Comparison of ENCODE assay signal across 9 cellular contexts in genomic region chr17:4857347-4857746, GRCh38. TPM values are rescaled to one million over a fixed set of nuclear protein-coding genes. Genes with fewer than 3 reads are reported as not detected.
DNase-seq lines count a peak whose midpoint lies in the region; ATAC-seq and TF ChIP-seq lines count a peak whose summit lies in the region.
"Not testable (repeated sequence)": the region's sequence is repeated elsewhere in the genome, so short reads cannot be mapped to it uniquely, and the experiment has no call there.
"Had no signal": no experiment of that assay in that cellular context is flagged by ENCODE, and none has a peak within 500 bp of the region (broad histone marks: within the 10 kb centered on the region; RNA-seq: fewer than 3 reads in every experiment).

No MANE protein-coding gene starts in this region.

- not testable (repeated sequence) for H3T11ph ChIP-seq in H9 (ENCODE audit: low read length)

- intact Hi-C loops in dendritic cell treated with granulocyte-macrophage colony-stimulating factor and Interleukin-4, amounts not matched to agents 40 ng/mL and 50 ng/mL, for 4 days (cut with micrococcal nuclease); left lung (cut with DNase I): not testable (repeated sequence)

- H3K9me3 ChIP-seq in H9 (ENCODE audit: control insufficient read depth, low read depth, low read length); gastroesophageal sphincter; left lung: not testable (repeated sequence)

- CTCF ChIA-PET in activated CD8-positive, alpha-beta memory T cell treated with anti-CD3 and anti-CD28 coated beads, Interleukin-2, amount 10 ng/mL, durations not matched to agents 7 days and 5 days (lab: Charles Lee), result interaction anchor here (1.8 kb wide), 1 partner anchor 17 kb away, joined by 5 read pairs; no protein-coding TSS in a partner anchor

- not testable (repeated sequence) for H4K8ac ChIP-seq in H9 (replicated peaks; ENCODE audit: insufficient read length, low read depth, low read length)

- H3K9ac ChIP-seq in H9 (ENCODE audit: extremely low read depth, insufficient read length, low read length), result not testable (repeated sequence)

- TF ChIP-seq EP300 in gastroesophageal sphincter (IDR thresholded peaks at IDR 0.05), result not testable (repeated sequence)

- H3K36me3 Mint-ChIP-seq in H9 (ENCODE audit: insufficient read depth in 1 of 3, low read depth in 3 of 3) (peaks cover 0 to 17% (median 5%) of the 10 kb centered on the region in 3 experiments; a peak in 5 of 7 replicates), neural crest cell (ENCODE audit: low read depth) (peaks cover 11% of the 10 kb centered on the region), type B pancreatic cell (peaks cover 26% of the 10 kb centered on the region)
- peaks cover 15% of the 10 kb centered on the region for H3K36me3 Mint-ChIP-seq in activated CD8-positive, alpha-beta memory T cell treated with anti-CD3 and anti-CD28 coated beads, Interleukin-2, amount 10 ng/mL, durations not matched to agents 7 days and 5 days
- H3K36me3 Mint-ChIP-seq in dendritic cell treated with granulocyte-macrophage colony-stimulating factor and Interleukin-4, amounts not matched to agents 40 ng/mL and 50 ng/mL, for 4 days (ENCODE audit: low read depth), result peaks cover 70% of the 10 kb centered on the region

- H2BK120ac ChIP-seq in H9 (ENCODE audit: low read depth, low read length, poor library complexity, severe bottlenecking), result not testable (repeated sequence)

- H3K4me1 ChIP-seq in H9 (ENCODE audit: insufficient read depth, low read length) (peaks cover 21% of the 10 kb centered on the region; the same call in 1 of the 2 replicates), gastroesophageal sphincter (peaks cover 0 to 40% (median 9%) of the 10 kb centered on the region in 3 donors), left lung (peaks cover 11 to 49% of the 10 kb centered on the region in 2 donors)

- H3K27ac Mint-ChIP-seq in H9 (peak overlapping the region; percentile 78 to 92 (median 92)), neural crest cell (ENCODE audit: unreplicated experiment) (peak overlapping the region; percentile 79), type B pancreatic cell (peak overlapping the region; percentile 71)
- peak overlapping the region; percentile 11 for H3K27ac Mint-ChIP-seq in activated CD8-positive, alpha-beta memory T cell treated with anti-CD3 and anti-CD28 coated beads, Interleukin-2, amount 10 ng/mL, durations not matched to agents 7 days and 5 days
- H3K27ac Mint-ChIP-seq in dendritic cell treated with granulocyte-macrophage colony-stimulating factor and Interleukin-4, amounts not matched to agents 40 ng/mL and 50 ng/mL, for 4 days, result peak overlapping the region; percentile 69

- H2BK12ac ChIP-seq in H9 (ENCODE audit: insufficient read length, low read depth, low read length), result not testable (repeated sequence)

- not testable (repeated sequence) for H2BK5ac ChIP-seq in H9 (ENCODE audit: insufficient read length, low read length)

- ATAC-seq in activated CD8-positive, alpha-beta memory T cell treated with anti-CD3 and anti-CD28 coated beads, Interleukin-2, amount 10 ng/mL, durations not matched to agents 7 days and 5 days; gastroesophageal sphincter; left lung: not testable (repeated sequence)

- H3K4me3 ChIP-seq in gastroesophageal sphincter, left lung, skin epidermis: not testable (repeated sequence)

- H3K79me1 ChIP-seq in H9 (ENCODE audit: insufficient read depth, low read depth, low read length, poor library complexity, severe bottlenecking), result not testable (repeated sequence)

- not testable (repeated sequence) for H3K23me2 ChIP-seq in H9 (ENCODE audit: insufficient read length, low read depth, low read length, poor library complexity, severe bottlenecking)

- H3K9me3 Mint-ChIP-seq in H9; activated CD8-positive, alpha-beta memory T cell treated with anti-CD3 and anti-CD28 coated beads, Interleukin-2, amount 10 ng/mL, durations not matched to agents 7 days and 5 days (ENCODE audit: low read depth); dendritic cell treated with granulocyte-macrophage colony-stimulating factor and Interleukin-4, amounts not matched to agents 40 ng/mL and 50 ng/mL, for 4 days; neural crest cell; type B pancreatic cell: not testable (repeated sequence)

- H2AFZ ChIP-seq in H9 (ENCODE audit: low read length), result not testable (repeated sequence)

- not testable (repeated sequence) for H4K5ac ChIP-seq in H9 (ENCODE audit: insufficient read length, low read depth, low read length)

- peaks cover 60 to 62% of the 10 kb centered on the region in 2 experiments for H3K4me1 Mint-ChIP-seq in H9
- H3K4me1 Mint-ChIP-seq in activated CD8-positive, alpha-beta memory T cell treated with anti-CD3 and anti-CD28 coated beads, Interleukin-2, amount 10 ng/mL, durations not matched to agents 7 days and 5 days, result peaks cover 11% of the 10 kb centered on the region
- peaks cover 43% of the 10 kb centered on the region for H3K4me1 Mint-ChIP-seq in dendritic cell treated with granulocyte-macrophage colony-stimulating factor and Interleukin-4, amounts not matched to agents 40 ng/mL and 50 ng/mL, for 4 days (ENCODE audit: low read depth)
- peaks cover 52% of the 10 kb centered on the region for H3K4me1 Mint-ChIP-seq in neural crest cell
- peaks cover 49% of the 10 kb centered on the region for H3K4me1 Mint-ChIP-seq in type B pancreatic cell (ENCODE audit: unreplicated experiment)

- H3K18ac ChIP-seq in H9 (ENCODE audit: insufficient read length, low read depth, low read length), result not testable (repeated sequence)

- not testable (repeated sequence) for H2BK15ac ChIP-seq in H9 (ENCODE audit: low read depth, low read length)

- not testable (repeated sequence) for H3K23ac ChIP-seq in H9 (ENCODE audit: insufficient read length, low read depth, low read length)

- H3K36me3 ChIP-seq in gastroesophageal sphincter (peaks cover 0 to 18% of the 10 kb centered on the region in 2 donors), left lung (peaks cover 0 to 11% of the 10 kb centered on the region in 2 donors)

- not testable (repeated sequence) for H4K91ac ChIP-seq in H9 (ENCODE audit: insufficient read length, low read depth, low read length)

- not testable (repeated sequence) for H3K4ac ChIP-seq in H9 (ENCODE audit: low read depth, low read length)

- not testable (repeated sequence) for H3K27me3 ChIP-seq in H9 (ENCODE audit: insufficient read depth, low read length); gastroesophageal sphincter; left lung

- H3K27ac ChIP-seq in H9 (ENCODE audit: insufficient read length, low read depth, low read length), result not testable (repeated sequence)
- peak overlapping the region in 3 of 4 donors; percentile 49 to 67 (median 64) for H3K27ac ChIP-seq in gastroesophageal sphincter
- H3K27ac ChIP-seq in left lung, result peak overlapping the region; percentile 45 to 62
- peak overlapping the region in 20 of 21 experiments; percentile 2 to 87 (median 77) for H3K27ac ChIP-seq in skin epidermis

- not testable (repeated sequence) for H3K79me2 ChIP-seq in H9 (ENCODE audit: insufficient read depth, low read length)

- H2AK5ac ChIP-seq in H9 (ENCODE audit: insufficient read length, low read length), result not testable (repeated sequence)

- H3K4me2 ChIP-seq in H9 (ENCODE audit: insufficient read depth, insufficient read length, low read length), result peak overlapping the region; percentile 26

- H3K4me3 Mint-ChIP-seq in H9 (peak overlapping the region in 1 of 2 experiments; percentile 10; a peak in 2 of 5 replicates), neural crest cell (peak overlapping the region; percentile 17)
- not testable (repeated sequence) for H3K4me3 Mint-ChIP-seq in activated CD8-positive, alpha-beta memory T cell treated with anti-CD3 and anti-CD28 coated beads, Interleukin-2, amount 10 ng/mL, durations not matched to agents 7 days and 5 days; dendritic cell treated with granulocyte-macrophage colony-stimulating factor and Interleukin-4, amounts not matched to agents 40 ng/mL and 50 ng/mL, for 4 days; type B pancreatic cell

- H2BK20ac ChIP-seq in H9 (ENCODE audit: low read depth, low read length, poor library complexity, severe bottlenecking), result not testable (repeated sequence)

- not testable (repeated sequence) for H3K14ac ChIP-seq in H9 (ENCODE audit: insufficient read depth, low read length)

- WGBS in H9 (ENCODE audit: extremely low coverage, insufficient read length, low lambda C conversion rate), result no CpG with 5 or more reads among the region's 7 CpGs
- WGBS in gastroesophageal sphincter (ENCODE audit: low coverage in 1 of 2), 2 donors, result 69 to 86% methylated on average over 3 to 6 of the region's 7 CpGs

- TF ChIP-seq POLR2A in gastroesophageal sphincter (IDR thresholded peaks at IDR 0.05), result not testable (repeated sequence)

- not testable (repeated sequence) for H3K56ac ChIP-seq in H9 (ENCODE audit: insufficient read length, low read depth, low read length)

- DNase-seq in H9; activated CD8-positive, alpha-beta memory T cell treated with anti-CD3 and anti-CD28 coated beads, Interleukin-2, amount 10 ng/mL, durations not matched to agents 7 days and 5 days; left lung; neural crest cell (ENCODE audit: low read depth, low spot score); type B pancreatic cell (ENCODE audit: extremely low spot score, unreplicated experiment): not testable (repeated sequence)

- not testable (repeated sequence) for H3K27me3 Mint-ChIP-seq in H9 (ENCODE audit: low read depth); activated CD8-positive, alpha-beta memory T cell treated with anti-CD3 and anti-CD28 coated beads, Interleukin-2, amount 10 ng/mL, durations not matched to agents 7 days and 5 days; dendritic cell treated with granulocyte-macrophage colony-stimulating factor and Interleukin-4, amounts not matched to agents 40 ng/mL and 50 ng/mL, for 4 days; neural crest cell (ENCODE audit: low read depth); type B pancreatic cell

- not testable (repeated sequence) for TF ChIP-seq CTCF in H9 (conservative IDR thresholded peaks at IDR 0.05); gastroesophageal sphincter (IDR thresholded peaks at IDR 0.05); left lung (IDR thresholded peaks at IDR 0.05); neural crest cell (conservative IDR thresholded peaks at IDR 0.05); type B pancreatic cell (conservative IDR thresholded peaks at IDR 0.05)

- H4K20me1 ChIP-seq in H9 (ENCODE audit: control insufficient read depth, insufficient read depth, insufficient read length), result not testable (repeated sequence)

RNA-seq across cellular contexts. Expression of gene MINK1, which starts 24.2 kb away (rescaled TPM):
- total RNA-seq in H9 (2021), result 64.3 and 68.8 TPM in 2 replicates
- 100 to 1,000 TPM in 1 of 2 experiments, 10 to 100 TPM in 1; 87.4 to 107 TPM for total RNA-seq in activated CD8-positive, alpha-beta memory T cell treated with anti-CD3 and anti-CD28 coated beads, Interleukin-2, amount 10 ng/mL, durations not matched to agents 7 days and 5 days
- total RNA-seq in gastroesophageal sphincter, result 10 to 100 TPM; 29.3 to 48.6 (median 46.4) TPM
- total RNA-seq in left lung, result 10 to 100 TPM; 84.1 to 85.4 TPM
- 73.0 and 76.6 TPM in 2 replicates for total RNA-seq in neural crest cell
- total RNA-seq in type B pancreatic cell (ENCODE audit: low replicate concordance), result 111 and 204 TPM in 2 replicates

RNA-seq across cellular contexts. Expression of gene C17orf107, which starts 42.0 kb away (rescaled TPM):
- total RNA-seq in H9 (2021) (4.0 and 4.4 TPM in 2 replicates), gastroesophageal sphincter (under 1 TPM; 0.30 to 0.81 (median 0.68) TPM), left lung (1 to 10 TPM; 2.0 to 5.3 TPM), neural crest cell (1.7 and 1.8 TPM in 2 replicates), type B pancreatic cell (ENCODE audit: low replicate concordance) (4.4 and 9.3 TPM in 2 replicates)
- total RNA-seq in activated CD8-positive, alpha-beta memory T cell treated with anti-CD3 and anti-CD28 coated beads, Interleukin-2, amount 10 ng/mL, durations not matched to agents 7 days and 5 days, result 1 to 10 TPM in 1 of 2 experiments, under 1 TPM in 1; 0.98 to 1.2 TPM

RNA-seq across cellular contexts. Expression of gene CHRNE, which starts 45.6 kb away (rescaled TPM):
- total RNA-seq in H9 (2021) (0.31 and 0.61 TPM in 2 replicates), gastroesophageal sphincter (under 1 TPM in 2 of 4 donors, not detected in 2; 0.23 to 0.67 TPM), left lung (1 to 10 TPM; 2.9 to 4.9 TPM), neural crest cell (0.21 TPM in 1 of 2 replicates, not detected in the other), type B pancreatic cell (ENCODE audit: low replicate concordance) (0.27 and 0.52 TPM in 2 replicates)
- under 1 TPM; 0.40 to 0.41 TPM for total RNA-seq in activated CD8-positive, alpha-beta memory T cell treated with anti-CD3 and anti-CD28 coated beads, Interleukin-2, amount 10 ng/mL, durations not matched to agents 7 days and 5 days
- total RNA-seq: Caco-2 had no signal

RNA-seq across cellular contexts. Expression of gene PLD2, which starts 50.4 kb away (rescaled TPM):
- 63.3 and 66.6 TPM in 2 replicates for total RNA-seq in H9 (2021)
- 10 to 100 TPM; 11.7 to 14.5 TPM for total RNA-seq in activated CD8-positive, alpha-beta memory T cell treated with anti-CD3 and anti-CD28 coated beads, Interleukin-2, amount 10 ng/mL, durations not matched to agents 7 days and 5 days
- 10 to 100 TPM; 10.2 to 21.3 (median 15.7) TPM for total RNA-seq in gastroesophageal sphincter
- 10 to 100 TPM; 30.0 to 34.7 TPM for total RNA-seq in left lung
- 54.8 and 63.9 TPM in 2 replicates for total RNA-seq in neural crest cell
- 58.7 and 69.3 TPM in 2 replicates for total RNA-seq in type B pancreatic cell (ENCODE audit: low replicate concordance)

Comparison
In these comparisons a context has a peak if more than half of its experiments do, and no peak if none do; other contexts are left out.
1. H3K27ac Mint-ChIP-seq: peak in every context shown above with its lines; median percentile 92 in H9; 79 in neural crest cell; 71 in type B pancreatic cell; 69 in dendritic cell treated with granulocyte-macrophage colony-stimulating factor and Interleukin-4, amounts not matched to agents 40 ng/mL and 50 ng/mL, for 4 days; 11 in activated CD8-positive, alpha-beta memory T cell treated with anti-CD3 and anti-CD28 coated beads, Interleukin-2, amount 10 ng/mL, durations not matched to agents 7 days and 5 days.